Comparison of ENCODE assay signal across 31 cellular contexts in the genomic region with DNA sequence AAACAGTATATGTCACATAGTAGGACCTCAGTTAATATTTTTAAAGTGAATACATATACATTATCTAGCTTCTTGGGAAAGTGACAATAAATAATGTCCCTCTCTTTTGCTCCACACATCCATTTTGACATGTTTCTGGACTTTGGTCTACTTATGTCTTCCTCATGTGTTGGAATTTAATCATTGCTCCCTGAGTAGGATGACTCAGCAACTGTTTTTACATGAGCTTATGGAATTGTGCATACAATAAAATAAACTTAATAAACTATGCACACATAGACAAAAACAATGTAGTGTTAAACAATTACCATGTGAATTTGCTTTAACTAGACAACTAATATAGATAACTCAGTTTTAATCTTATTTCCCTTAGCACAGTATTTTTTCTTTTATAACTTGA.
"Had no signal": no experiment of that assay in that cellular context is flagged by ENCODE, and none has a peak within 500 bp of the region (broad histone marks: within the 10 kb centered on the region; RNA-seq: fewer than 3 reads in every experiment).

No MANE protein-coding gene starts in this region.

- H3K36me3 ChIP-seq: adrenal gland, cardiac muscle cell, gastroesophageal sphincter, sigmoid colon, upper lobe of left lung, vagina had no signal

- H3K27ac ChIP-seq: adrenal gland, body of pancreas, cardiac muscle cell, coronary artery, dorsolateral prefrontal cortex, gastroesophageal sphincter, hepatocyte, sigmoid colon, upper lobe of left lung, vagina, VCaP had no signal

- H3K4me1 Mint-ChIP-seq: activated naive CD8-positive, alpha-beta T cell treated with anti-CD3 and anti-CD28 coated beads for 36 hours; nephron; stimulated activated effector memory CD8-positive, alpha-beta T cell treated with anti-CD3 and anti-CD28 coated beads, Interleukin-12 subunit alpha, Interleukin-12 subunit beta, amount 100 ng/mL, for 72 hours had no signal

- H3K27me3 Mint-ChIP-seq: activated naive CD8-positive, alpha-beta T cell treated with anti-CD3 and anti-CD28 coated beads for 36 hours; stimulated activated naive CD8-positive, alpha-beta T cell treated with anti-CD3 and anti-CD28 coated beads, Interleukin-15, Interleukin-2, amounts not matched to agents 100 ng/mL and 50 ng/mL, for 24 hours had no signal

- H3K27me3 ChIP-seq: adrenal gland, body of pancreas, cardiac muscle cell, gastroesophageal sphincter, hepatocyte, sigmoid colon, upper lobe of left lung, vagina had no signal

- DNase-seq: activated CD4-positive, alpha-beta T cell treated with anti-CD3 and anti-CD28 coated beads for 4 hours; activated CD4-positive, alpha-beta T cell treated with anti-CD3 and anti-CD28 coated beads, Interleukin-2, amount 50 U/mL, for 48 hours; activated CD8-positive, alpha-beta memory T cell treated with anti-CD3 and anti-CD28 coated beads for 24 hours; activated effector memory CD4-positive, alpha-beta T cell treated with Interleukin-2 at 50 U/mL for 16 hours; activated naive CD4-positive, alpha-beta T cell treated with Interleukin-2 at 50 U/mL for 16 hours; activated naive CD8-positive, alpha-beta T cell treated with anti-CD3 and anti-CD28 coated beads for 36 hours; adrenal gland; aorta; body of pancreas; cerebellar nuclear complex; dorsolateral prefrontal cortex; effector memory CD4-positive, alpha-beta T cell; erythroblast; left colon; mammary epithelial cell; posterior cingulate gyrus; sigmoid colon; small intestine; stimulated activated CD4-positive, alpha-beta T cell treated with anti-CD3 and anti-CD28 coated beads, Interleukin-4, amount 100 ng/mL, for 24 hours; upper lobe of left lung had no signal

- H3K36me3 Mint-ChIP-seq: activated naive CD8-positive, alpha-beta T cell treated with anti-CD3 and anti-CD28 coated beads for 36 hours; stimulated activated effector memory CD8-positive, alpha-beta T cell treated with anti-CD3 and anti-CD28 coated beads, Interleukin-12 subunit alpha, Interleukin-12 subunit beta, amount 100 ng/mL, for 72 hours had no signal

- FAIRE-seq: keratinocyte, small intestine, TTC549 had no signal

- H3K4me3 Mint-ChIP-seq: activated naive CD8-positive, alpha-beta T cell treated with anti-CD3 and anti-CD28 coated beads for 36 hours; nephron; stimulated activated effector memory CD8-positive, alpha-beta T cell treated with anti-CD3 and anti-CD28 coated beads, Interleukin-12 subunit alpha, Interleukin-12 subunit beta, amount 100 ng/mL, for 72 hours; stimulated activated naive CD8-positive, alpha-beta T cell treated with anti-CD3 and anti-CD28 coated beads, Interleukin-15, Interleukin-2, amounts not matched to agents 100 ng/mL and 50 ng/mL, for 24 hours had no signal

- H3K27ac Mint-ChIP-seq: activated naive CD8-positive, alpha-beta T cell treated with anti-CD3 and anti-CD28 coated beads for 36 hours; nephron; stimulated activated effector memory CD8-positive, alpha-beta T cell treated with anti-CD3 and anti-CD28 coated beads, Interleukin-12 subunit alpha, Interleukin-12 subunit beta, amount 100 ng/mL, for 72 hours; stimulated activated naive CD8-positive, alpha-beta T cell treated with anti-CD3 and anti-CD28 coated beads, Interleukin-15, Interleukin-2, amounts not matched to agents 100 ng/mL and 50 ng/mL, for 24 hours had no signal

- H3K4me3 ChIP-seq: adrenal gland, body of pancreas, cardiac muscle cell, coronary artery, dorsolateral prefrontal cortex, gastroesophageal sphincter, hepatocyte, sigmoid colon, upper lobe of left lung, vagina had no signal
